ENCODE assay signal across 24 cellular contexts in genomic region chr11:35629511-35629910, GRCh38. TPM values are rescaled to one million over a fixed set of nuclear protein-coding genes. Genes with fewer than 3 reads are reported as not detected.
DNase-seq lines count a peak whose midpoint lies in the region; ATAC-seq and TF ChIP-seq lines count a peak whose summit lies in the region.
"Had no signal": no experiment of that assay in that cellular context is flagged by ENCODE, and none has a peak within 500 bp of the region (broad histone marks: within the 10 kb centered on the region; RNA-seq: fewer than 3 reads in every experiment).

No MANE protein-coding gene starts in this region.

- H3K4me3 Mint-ChIP-seq in endodermal cell = no peak overlapping the region
- no peak overlapping the region for H3K4me3 Mint-ChIP-seq in mesothelial cell of epicardium
- H3K4me3 Mint-ChIP-seq: activated CD8-positive, alpha-beta T cell treated with anti-CD3 and anti-CD28 coated beads, Interleukin-2, amount 10 ng/mL, durations not matched to agents 7 days and 5 days; activated naive CD8-positive, alpha-beta T cell treated with anti-CD3 and anti-CD28 coated beads for 36 hours; central memory CD8-positive, alpha-beta T cell; nephron had no signal

- no peaks in the 10 kb centered on the region for H3K79me2 ChIP-seq in ACC112 (ENCODE audit: control insufficient read depth, insufficient read depth, low read length, unreplicated experiment)
- H3K79me2 ChIP-seq: parathyroid adenoma had no signal

- H3K27me3 ChIP-seq in ACC112 (ENCODE audit: insufficient read depth, low read length) (no peaks in the 10 kb centered on the region), MG63 (no peaks in the 10 kb centered on the region), endodermal cell (ENCODE audit: control insufficient read depth, insufficient read depth, low read length, poor library complexity, severe bottlenecking) (peaks cover 49% of the 10 kb centered on the region), vagina (no peaks in the 10 kb centered on the region)
- H3K27me3 ChIP-seq: BLaER1 had no signal

- no peaks in the 10 kb centered on the region for H3K36me3 ChIP-seq in ACC112 (ENCODE audit: insufficient read depth, low read length)
- no peaks in the 10 kb centered on the region for H3K36me3 ChIP-seq in MG63
- H3K36me3 ChIP-seq in endodermal cell (ENCODE audit: control insufficient read depth, insufficient read depth, low read length) = no peaks in the 10 kb centered on the region
- no peaks in the 10 kb centered on the region for H3K36me3 ChIP-seq in vagina
- H3K36me3 ChIP-seq: BLaER1, HAP-1, heart left ventricle, transverse colon had no signal

- TF ChIP-seq CTCF in endodermal cell (conservative IDR thresholded peaks at IDR 0.05) = no peak
- no peak for TF ChIP-seq CTCF in mesothelial cell of epicardium (IDR thresholded peaks at IDR 0.05; ENCODE audit: unreplicated experiment)
- TF ChIP-seq CTCF in vagina (IDR thresholded peaks at IDR 0.05) = no peak

- peaks cover 2% of the 10 kb centered on the region for H3K9me3 ChIP-seq in MG63
- peaks cover 9% of the 10 kb centered on the region for H3K9me3 ChIP-seq in endodermal cell (ENCODE audit: control insufficient read depth, low read length)
- H3K9me3 ChIP-seq in vagina = no peaks in the 10 kb centered on the region
- H3K9me3 ChIP-seq: BLaER1, Caco-2, HAP-1, heart left ventricle, transverse colon had no signal

- TF ChIP-seq POLR2A in vagina (IDR thresholded peaks at IDR 0.05) = no peak

- no peak overlapping the region for H2AFZ ChIP-seq in ACC112 (ENCODE audit: low read length, unreplicated experiment)
- H2AFZ ChIP-seq: parathyroid adenoma had no signal

- H3K27me3 Mint-ChIP-seq in endodermal cell (ENCODE audit: insufficient read depth) (peaks cover 70% of the 10 kb centered on the region), mesothelial cell of epicardium (ENCODE audit: low read depth) (no peaks in the 10 kb centered on the region)

- H3K27ac ChIP-seq in ACC112 (ENCODE audit: low read depth, low read length) (peak overlapping the region; percentile 56), endodermal cell (ENCODE audit: low read depth, low read length) (no peak overlapping the region), vagina (no peak overlapping the region)
- H3K27ac ChIP-seq: BLaER1, heart left ventricle, parathyroid adenoma, transverse colon had no signal

- ATAC-seq in GM21619 (IDR thresholded peaks at IDR 0.05; ENCODE audit: unreplicated experiment) (no peak), GM18868 (IDR thresholded peaks at IDR 0.05; ENCODE audit: unreplicated experiment) (no peak)
- ATAC-seq: activated CD8-positive, alpha-beta T cell treated with anti-CD3 and anti-CD28 coated beads, Interleukin-2, amount 10 ng/mL, durations not matched to agents 7 days and 5 days; sciatic nerve had no signal

- H3K27ac Mint-ChIP-seq in endodermal cell (no peak overlapping the region), mesothelial cell of epicardium (peak overlapping the region; percentile 77)
- H3K27ac Mint-ChIP-seq: activated CD8-positive, alpha-beta T cell treated with anti-CD3 and anti-CD28 coated beads, Interleukin-2, amount 10 ng/mL, durations not matched to agents 7 days and 5 days; activated naive CD8-positive, alpha-beta T cell treated with anti-CD3 and anti-CD28 coated beads for 36 hours; nephron had no signal

- H3K4me1 ChIP-seq in ACC112 (ENCODE audit: control insufficient read depth, insufficient read depth, low read length, unreplicated experiment) (peaks cover 49% of the 10 kb centered on the region), endodermal cell (ENCODE audit: control insufficient read depth, insufficient read depth, low read length) (no peaks in the 10 kb centered on the region), vagina (no peaks in the 10 kb centered on the region)
- H3K4me1 ChIP-seq: HAP-1, heart left ventricle, parathyroid adenoma, transverse colon had no signal

- H3K9me3 Mint-ChIP-seq in endodermal cell (no peaks in the 10 kb centered on the region), mesothelial cell of epicardium (peaks cover 4% of the 10 kb centered on the region)
- H3K9me3 Mint-ChIP-seq: activated naive CD8-positive, alpha-beta T cell treated with anti-CD3 and anti-CD28 coated beads for 36 hours; central memory CD8-positive, alpha-beta T cell had no signal

- H3K9ac ChIP-seq in endodermal cell (ENCODE audit: extremely low read depth, low read length, poor library complexity, severe bottlenecking) = no peak overlapping the region
- H3K9ac ChIP-seq: BLaER1, parathyroid adenoma had no signal

- H3K4me1 Mint-ChIP-seq in endodermal cell = peaks cover 16% of the 10 kb centered on the region
- H3K4me1 Mint-ChIP-seq in mesothelial cell of epicardium = peaks cover 44% of the 10 kb centered on the region
- H3K4me1 Mint-ChIP-seq: activated naive CD8-positive, alpha-beta T cell treated with anti-CD3 and anti-CD28 coated beads for 36 hours; central memory CD8-positive, alpha-beta T cell had no signal

- no peak overlapping the region for H3K4me3 ChIP-seq in ACC112 (ENCODE audit: low read depth, low read length)
- H3K4me3 ChIP-seq in MG63 = no peak overlapping the region
- no peak overlapping the region for H3K4me3 ChIP-seq in endodermal cell (ENCODE audit: low read length)
- H3K4me3 ChIP-seq in vagina = no peak overlapping the region
- H3K4me3 ChIP-seq: BLaER1, HAP-1, heart left ventricle, transverse colon had no signal

- DNase-seq in MG63 = peak; percentile 30
- peak; percentile 44 for DNase-seq in endodermal cell
- no peak for DNase-seq in mesothelial cell of epicardium (ENCODE audit: low spot score in 2 of 2, unreplicated experiment in 2 of 2)
- DNase-seq in vagina (ENCODE audit: extremely low spot score in 2 of 2) = no peak
- no peak for DNase-seq in middle frontal gyrus (ENCODE audit: extremely low spot score, low spot score)
- DNase-seq: activated CD4-positive, CD25-positive, alpha-beta regulatory T cell treated with anti-CD3 and anti-CD28 coated beads, Interleukin-2, amount 50 U/mL, for 72 hours; activated CD8-positive, alpha-beta T cell treated with anti-CD3 and anti-CD28 coated beads, Interleukin-2, amount 10 ng/mL, durations not matched to agents 7 days and 5 days; activated effector memory CD4-positive, alpha-beta T cell treated with Interleukin-2 at 50 U/mL for 16 hours; activated naive CD8-positive, alpha-beta T cell treated with anti-CD3 and anti-CD28 coated beads for 36 hours; activated T-cell treated with anti-CD3 and anti-CD28 coated beads for 4 hours; heart left ventricle; NCI-H2081; SHP77 treated with DMSO at 0.1 percent for 48 hours; transverse colon had no signal

- WGBS in endodermal cell (ENCODE audit: insufficient coverage in 1 of 2, insufficient read length in 1 of 2), 2 experiments = 85 to 88% methylated on average over 3 to 4 of the region's 4 CpGs

- H3K36me3 Mint-ChIP-seq in endodermal cell (ENCODE audit: low read depth) (no peaks in the 10 kb centered on the region), mesothelial cell of epicardium (peaks cover 3% of the 10 kb centered on the region)
- H3K36me3 Mint-ChIP-seq: activated naive CD8-positive, alpha-beta T cell treated with anti-CD3 and anti-CD28 coated beads for 36 hours had no signal

- intact Hi-C loops in vagina (cut with DNase I) = no loop called here

RNA-seq across cellular contexts. Expression of gene FJX1, which starts 11.3 kb away (rescaled TPM):
- total RNA-seq in MG63 (2014; rRNA removed; shearing (Covaris generic); ENCODE audit: low replicate concordance) = 29.1 and 30.5 TPM in 2 replicates
- total RNA-seq in endodermal cell (10 to 100 TPM; 11.7 to 17.4 TPM), mesothelial cell of epicardium (70.7 to 73.1 TPM (median 72.8 TPM) in 3 replicates), vagina (7.4 TPM)
- 36.3 TPM for polyA plus RNA-seq in endodermal cell (2013, experiment 1 of 2)
- 33.7 TPM for polyA plus RNA-seq in endodermal cell (2013, experiment 2 of 2)

RNA-seq across cellular contexts. Expression of gene TRIM44, which starts 33.1 kb away (rescaled TPM):
- total RNA-seq in MG63 (2014; rRNA removed; shearing (Covaris generic); ENCODE audit: low replicate concordance) = 11.7 and 13.0 TPM in 2 replicates
- total RNA-seq in endodermal cell (10 to 100 TPM; 48.5 to 63.8 TPM), mesothelial cell of epicardium (81.2 to 88.2 TPM (median 86.6 TPM) in 3 replicates), vagina (27.7 TPM)
- 39.5 TPM for polyA plus RNA-seq in endodermal cell (2013, experiment 1 of 2)
- polyA plus RNA-seq in endodermal cell (2013, experiment 2 of 2) = 33.2 TPM

Comparison
In these comparisons a context has a peak if more than half of its experiments do, and no peak if none do; other contexts are left out.
1. DNase-seq: peak in MG63 (single experiment) and endodermal cell (single experiment); none in mesothelial cell of epicardium (0 of 2), vagina (0 of 2) and middle frontal gyrus (single experiment).